8 cellular contexts compared by ENCODE assay signal in the genomic region with DNA sequence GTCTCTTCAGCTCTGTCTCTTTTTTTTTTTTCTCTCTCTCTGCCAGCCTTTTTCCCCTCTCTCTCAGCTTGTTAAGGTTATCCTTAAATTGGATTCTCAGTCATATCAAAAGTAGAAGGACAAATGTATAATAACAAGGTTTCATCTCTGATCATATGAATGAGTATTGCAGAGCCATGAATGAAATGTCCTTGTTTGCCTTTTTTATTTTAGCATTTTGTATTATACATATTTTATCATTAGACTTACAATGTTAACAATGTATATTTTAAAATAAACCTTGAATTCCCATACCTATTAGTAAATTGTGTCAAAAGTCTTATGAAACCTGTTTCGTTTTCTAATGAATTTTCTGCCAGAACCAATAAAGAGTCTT. TPM values are rescaled to one million over a fixed set of nuclear protein-coding genes. Genes with fewer than 3 reads are reported as not detected.
DNase-seq lines count a peak whose midpoint lies in the region; ATAC-seq and TF ChIP-seq lines count a peak whose summit lies in the region.

No MANE protein-coding gene starts in this region.

- H3K27me3 ChIP-seq in hepatocyte: no peaks in the 10 kb centered on the region

- H3K4me3 Mint-ChIP-seq in activated CD8-positive, alpha-beta T cell treated with anti-CD3 and anti-CD28 coated beads, Interleukin-2, amount 10 ng/mL, durations not matched to agents 7 days and 5 days: peak overlapping the region; percentile 93
- H3K4me3 Mint-ChIP-seq in stimulated activated effector memory CD8-positive, alpha-beta T cell treated with anti-CD3 and anti-CD28 coated beads, Interleukin-12 subunit alpha, Interleukin-12 subunit beta, amount 100 ng/mL, for 72 hours: peak overlapping the region; percentile 83

- no peaks in the 10 kb centered on the region for H3K9me2 ChIP-seq in hepatocyte (replicated peaks; ENCODE audit: insufficient read depth)

- TF ChIP-seq CTCF in HFF-Myc (IDR thresholded peaks at IDR 0.05; ENCODE audit: low read depth, low read length, missing control alignments): no peak
- TF ChIP-seq CTCF in hepatocyte (IDR thresholded peaks at IDR 0.05; ENCODE audit: poor library complexity): no peak

- no peaks in the 10 kb centered on the region for H3K4me1 ChIP-seq in hepatocyte (ENCODE audit: insufficient read depth)

- no peak for ATAC-seq in activated CD8-positive, alpha-beta T cell treated with anti-CD3 and anti-CD28 coated beads, Interleukin-2, amount 10 ng/mL, durations not matched to agents 7 days and 5 days
- ATAC-seq in stimulated activated effector memory CD8-positive, alpha-beta T cell treated with anti-CD3 and anti-CD28 coated beads, Interleukin-12 subunit alpha, Interleukin-12 subunit beta, amount 100 ng/mL, for 72 hours: no peak

- no peak for DNase-seq in HFF-Myc (ENCODE audit: extremely low read depth, low read depth)
- DNase-seq in activated CD8-positive, alpha-beta T cell treated with anti-CD3 and anti-CD28 coated beads, Interleukin-2, amount 10 ng/mL, durations not matched to agents 7 days and 5 days: no peak
- DNase-seq in hepatocyte (ENCODE audit: low spot score): no peak
- DNase-seq in stimulated activated effector memory CD8-positive, alpha-beta T cell treated with anti-CD3 and anti-CD28 coated beads, Interleukin-12 subunit alpha, Interleukin-12 subunit beta, amount 100 ng/mL, for 72 hours (ENCODE audit: low spot score in 2 of 2): no peak
- no peak for DNase-seq in HEK293T (ENCODE audit: extremely low spot score)
- no peak for DNase-seq in stimulated activated naive CD4-positive, alpha-beta T cell (lab: John Stamatoyannopoulos, UW)
- DNase-seq in NCI-H524 treated with DMSO at 0.1 percent for 48 hours (lab: John Stamatoyannopoulos, UW): no peak
- DNase-seq in kidney glomerular epithelial cell (lab: John Stamatoyannopoulos, UW): no peak

- 29% methylated on average over 1 of the region's 1 CpG for WGBS in hepatocyte (ENCODE audit: low lambda C conversion rate, missing lambda C conversion rate)

- peak overlapping the region; percentile 70 for H3K4me2 ChIP-seq in hepatocyte

- H2AFZ ChIP-seq in hepatocyte: peak overlapping the region; percentile 4

- H3K27ac Mint-ChIP-seq in activated CD8-positive, alpha-beta T cell treated with anti-CD3 and anti-CD28 coated beads, Interleukin-2, amount 10 ng/mL, durations not matched to agents 7 days and 5 days: peak overlapping the region; percentile 94
- peak overlapping the region; percentile 99 for H3K27ac Mint-ChIP-seq in stimulated activated effector memory CD8-positive, alpha-beta T cell treated with anti-CD3 and anti-CD28 coated beads, Interleukin-12 subunit alpha, Interleukin-12 subunit beta, amount 100 ng/mL, for 72 hours

- peak overlapping the region; percentile 51 for H3K4me3 ChIP-seq in HFF-Myc (replicated peaks; ENCODE audit: low read depth, low read length)
- H3K4me3 ChIP-seq in hepatocyte: peak overlapping the region; percentile 34

- no peaks in the 10 kb centered on the region for H3K9me3 ChIP-seq in hepatocyte (ENCODE audit: low read depth)

- H3K36me3 ChIP-seq in hepatocyte (replicated peaks; ENCODE audit: insufficient read depth, low read depth): no peaks in the 10 kb centered on the region

- peaks cover 44% of the 10 kb centered on the region for H3K79me2 ChIP-seq in hepatocyte

- H3K4me1 Mint-ChIP-seq in activated CD8-positive, alpha-beta T cell treated with anti-CD3 and anti-CD28 coated beads, Interleukin-2, amount 10 ng/mL, durations not matched to agents 7 days and 5 days (ENCODE audit: low read depth): peaks cover 36% of the 10 kb centered on the region
- H3K4me1 Mint-ChIP-seq in stimulated activated effector memory CD8-positive, alpha-beta T cell treated with anti-CD3 and anti-CD28 coated beads, Interleukin-12 subunit alpha, Interleukin-12 subunit beta, amount 100 ng/mL, for 72 hours: peaks cover 25% of the 10 kb centered on the region

- peaks cover 13% of the 10 kb centered on the region for H4K20me1 ChIP-seq in hepatocyte (ENCODE audit: insufficient read depth, poor library complexity, severe bottlenecking)

- peak overlapping the region; percentile 86 for H3K27ac ChIP-seq in hepatocyte

- H3K36me3 Mint-ChIP-seq in activated CD8-positive, alpha-beta T cell treated with anti-CD3 and anti-CD28 coated beads, Interleukin-2, amount 10 ng/mL, durations not matched to agents 7 days and 5 days (ENCODE audit: low read depth): peaks cover 2% of the 10 kb centered on the region
- H3K36me3 Mint-ChIP-seq in stimulated activated effector memory CD8-positive, alpha-beta T cell treated with anti-CD3 and anti-CD28 coated beads, Interleukin-12 subunit alpha, Interleukin-12 subunit beta, amount 100 ng/mL, for 72 hours: peaks cover 23% of the 10 kb centered on the region

- H3K9me3 Mint-ChIP-seq in activated CD8-positive, alpha-beta T cell treated with anti-CD3 and anti-CD28 coated beads, Interleukin-2, amount 10 ng/mL, durations not matched to agents 7 days and 5 days (ENCODE audit: insufficient read depth): no peaks in the 10 kb centered on the region
- H3K9me3 Mint-ChIP-seq in stimulated activated effector memory CD8-positive, alpha-beta T cell treated with anti-CD3 and anti-CD28 coated beads, Interleukin-12 subunit alpha, Interleukin-12 subunit beta, amount 100 ng/mL, for 72 hours: no peaks in the 10 kb centered on the region

- POLR2A ChIA-PET in activated CD8-positive, alpha-beta T cell treated with anti-CD3 and anti-CD28 coated beads, Interleukin-2, amount 10 ng/mL, durations not matched to agents 7 days and 5 days (lab: Charles Lee): interaction anchor here (0.9 to 7.4 kb wide), 16 partner anchors 9 to 646 kb away, joined by 3 to 317 read pairs (median 6); a partner anchor contains a TSS
- POLR2A ChIA-PET in HEK293T (lab: Yijun Ruan, JAX): interaction anchor here (1.5 to 3.1 kb wide), 6 partner anchors 10 to 226 kb away, joined by 3 to 83 read pairs (median 5); a partner anchor contains a TSS

- CTCF ChIA-PET in activated CD8-positive, alpha-beta T cell treated with anti-CD3 and anti-CD28 coated beads, Interleukin-2, amount 10 ng/mL, durations not matched to agents 7 days and 5 days (lab: Charles Lee): interaction anchor here (1.3 to 5.8 kb wide), 6 partner anchors 9 to 615 kb away, joined by 3 to 60 read pairs (median 6); a partner anchor contains a TSS
- CTCF ChIA-PET in HEK293T (lab: Yijun Ruan, JAX): interaction anchor here (0.5 to 1.2 kb wide), 3 partner anchors 9 to 44 kb away, joined by 3 to 10 read pairs (median 3); no protein-coding TSS in a partner anchor

- no peaks in the 10 kb centered on the region for H3K27me3 Mint-ChIP-seq in activated CD8-positive, alpha-beta T cell treated with anti-CD3 and anti-CD28 coated beads, Interleukin-2, amount 10 ng/mL, durations not matched to agents 7 days and 5 days (ENCODE audit: low read depth)

TF ChIP-seq in HEK293T, 16 proteins besides CTCF, POLR2A, EP300 and RAD21:
- no peak for TF ChIP-seq LEF1 (IDR thresholded peaks at IDR 0.05; ENCODE audit: borderline replicate concordance)
- no peak for TF ChIP-seq BHLHE40 (IDR thresholded peaks at IDR 0.05; ENCODE audit: borderline replicate concordance)
- no peak for TF ChIP-seq L3MBTL2 (conservative IDR thresholded peaks at IDR 0.05)
- TF ChIP-seq, protein P1, sequence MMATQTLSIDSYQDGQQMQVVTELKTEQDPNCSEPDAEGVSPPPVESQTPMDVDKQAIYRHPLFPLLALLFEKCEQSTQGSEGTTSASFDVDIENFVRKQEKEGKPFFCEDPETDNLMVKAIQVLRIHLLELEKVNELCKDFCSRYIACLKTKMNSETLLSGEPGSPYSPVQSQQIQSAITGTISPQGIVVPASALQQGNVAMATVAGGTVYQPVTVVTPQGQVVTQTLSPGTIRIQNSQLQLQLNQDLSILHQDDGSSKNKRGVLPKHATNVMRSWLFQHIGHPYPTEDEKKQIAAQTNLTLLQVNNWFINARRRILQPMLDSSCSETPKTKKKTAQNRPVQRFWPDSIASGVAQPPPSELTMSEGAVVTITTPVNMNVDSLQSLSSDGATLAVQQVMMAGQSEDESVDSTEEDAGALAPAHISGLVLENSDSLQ (IDR thresholded peaks at IDR 0.05): no peak
- TF ChIP-seq FOXK2 (IDR thresholded peaks at IDR 0.05): no peak
- no peak for TF ChIP-seq CTBP1 (IDR thresholded peaks at IDR 0.05; ENCODE audit: borderline replicate concordance)
- no peak for TF ChIP-seq ELF4 (IDR thresholded peaks at IDR 0.05)
- TF ChIP-seq SUZ12 (IDR thresholded peaks at IDR 0.05): no peak
- no peak for TF ChIP-seq ARNT (IDR thresholded peaks at IDR 0.05)
- no peak for TF ChIP-seq NFRKB (IDR thresholded peaks at IDR 0.05)
- no peak for TF ChIP-seq FOXM1 (IDR thresholded peaks at IDR 0.05; ENCODE audit: borderline replicate concordance)
- TF ChIP-seq HDGF (IDR thresholded peaks at IDR 0.05; ENCODE audit: borderline replicate concordance): no peak
- no peak for TF ChIP-seq ZNF384 (IDR thresholded peaks at IDR 0.05)

RNA-seq across cellular contexts. Expression of a gene that starts 0.6 kb away (rescaled TPM):
- 10 to 100 TPM in 1 of 2 experiments, 1 to 10 TPM in 1; 9.4 to 10.5 TPM for total RNA-seq in activated CD8-positive, alpha-beta T cell treated with anti-CD3 and anti-CD28 coated beads, Interleukin-2, amount 10 ng/mL, durations not matched to agents 7 days and 5 days
- 36.5 and 48.0 TPM in 2 replicates for total RNA-seq in hepatocyte
- 22.7 and 29.5 TPM in 2 replicates for polyA plus RNA-seq in hepatocyte

RNA-seq across cellular contexts. Expression of a gene that starts 26.5 kb away (rescaled TPM):
- total RNA-seq in activated CD8-positive, alpha-beta T cell treated with anti-CD3 and anti-CD28 coated beads, Interleukin-2, amount 10 ng/mL, durations not matched to agents 7 days and 5 days: 100 to 1,000 TPM; 195 to 197 TPM
- 145 and 151 TPM in 2 replicates for total RNA-seq in hepatocyte
- polyA plus RNA-seq in hepatocyte: 64.0 and 73.0 TPM in 2 replicates

RNA-seq across cellular contexts. Expression of a gene that starts 40.4 kb away (rescaled TPM):
- total RNA-seq in activated CD8-positive, alpha-beta T cell treated with anti-CD3 and anti-CD28 coated beads, Interleukin-2, amount 10 ng/mL, durations not matched to agents 7 days and 5 days: under 1 TPM; 0.34 to 0.37 TPM
- 24.0 TPM in 2 replicates for total RNA-seq in hepatocyte
- 8.4 and 16.9 TPM in 2 replicates for polyA plus RNA-seq in hepatocyte

Comparison
In these comparisons a context has a peak if more than half of its experiments do, and no peak if none do; other contexts are left out.
1. RNA of a gene that starts 40.4 kb away (total RNA-seq): 24.0 TPM in hepatocyte; 0.34 to 0.37 TPM in activated CD8-positive, alpha-beta T cell treated with anti-CD3 and anti-CD28 coated beads, Interleukin-2, amount 10 ng/mL, durations not matched to agents 7 days and 5 days; every median in the first group is over 10 times any median in the second.